Comparison of ENCODE assay signal across 16 cellular contexts in the genomic region with DNA sequence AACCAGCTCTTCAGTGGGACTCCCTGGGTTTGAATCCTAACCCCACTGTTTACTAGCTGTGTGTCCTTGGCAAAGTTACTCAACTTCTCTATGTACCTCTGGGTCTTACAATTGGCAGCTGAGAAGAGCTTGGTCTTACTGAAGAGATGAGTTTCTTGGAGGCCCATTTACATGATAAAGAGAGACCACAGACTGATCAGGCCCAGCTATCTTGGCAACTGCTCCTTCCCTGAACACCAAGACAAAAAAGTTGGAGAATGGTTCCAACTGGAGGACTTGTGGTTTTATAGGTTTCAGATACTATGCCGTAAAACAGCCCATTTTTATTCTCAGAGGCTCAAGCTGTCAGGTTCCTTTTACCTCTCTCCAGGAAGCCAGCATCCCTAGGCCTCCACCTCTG. TPM values are rescaled to one million over a fixed set of nuclear protein-coding genes. Genes with fewer than 3 reads are reported as not detected.
DNase-seq lines count a peak whose midpoint lies in the region; ATAC-seq and TF ChIP-seq lines count a peak whose summit lies in the region.
"Had no signal": no experiment of that assay in that cellular context is flagged by ENCODE, and none has a peak within 500 bp of the region (broad histone marks: within the 10 kb centered on the region; RNA-seq: fewer than 3 reads in every experiment).

No MANE protein-coding gene starts in this region.

- peak; percentile 70 for DNase-seq in astrocyte of the cerebellum (ENCODE audit: low read depth)
- DNase-seq in esophagus muscularis mucosa (ENCODE audit: extremely low spot score) = peak; percentile 72
- peak; percentile 11 to 34 for DNase-seq in vagina (ENCODE audit: extremely low spot score in 2 of 2)
- no peak for DNase-seq in HK-2 (ENCODE audit: unreplicated experiment)
- DNase-seq: Calu3; CD8-positive, alpha-beta T cell; DMS 273 treated with DMSO at 0.1 percent for 48 hours; DMS53; DND-41; EL; H9 had no signal

- TF ChIP-seq POLR2A in esophagus muscularis mucosa (IDR thresholded peaks at IDR 0.05; ENCODE audit: low read depth) (no peak), vagina (IDR thresholded peaks at IDR 0.05) (no peak)

- intact Hi-C loops in esophagus muscularis mucosa (cut with DNase I) = no loop called here
- intact Hi-C loops in vagina (cut with DNase I) = no loop called here

- peak overlapping the region; percentile 65; the same call in 1 of the 2 replicates for H3K4me2 ChIP-seq in KMS-11

- H3K36me3 ChIP-seq in KMS-11 (ENCODE audit: insufficient read depth) = no peaks in the 10 kb centered on the region
- no peaks in the 10 kb centered on the region for H3K36me3 ChIP-seq in esophagus muscularis mucosa
- no peaks in the 10 kb centered on the region for H3K36me3 ChIP-seq in vagina
- H3K36me3 ChIP-seq: BLaER1 treated with 17β-estradiol and CSF1 and Interleukin-3, amounts not matched to agents 10 nM and 100 nM had no signal

- H3K9ac ChIP-seq in KMS-11 = no peak overlapping the region
- H3K9ac ChIP-seq: BLaER1 treated with 17β-estradiol and CSF1 and Interleukin-3, amounts not matched to agents 10 nM and 100 nM had no signal

- no peak for TF ChIP-seq EP300 in esophagus muscularis mucosa (IDR thresholded peaks at IDR 0.05)

- WGBS in esophagus muscularis mucosa = 83% methylated on average over 1 of the region's 1 CpG

- in situ Hi-C loops in astrocyte of the cerebellum (cut with HindIII; ENCODE audit: low sequenced_read_pairs) = no loop called here

- ATAC-seq in GM18517 (IDR thresholded peaks at IDR 0.05; ENCODE audit: unreplicated experiment) = no peak
- ATAC-seq in esophagus mucosa = no peak
- ATAC-seq: CD8-positive, alpha-beta T cell; GM12878 had no signal

- peaks cover 52% of the 10 kb centered on the region for H3K4me1 ChIP-seq in KMS-11 (ENCODE audit: low read depth, poor library complexity, severe bottlenecking)
- H3K4me1 ChIP-seq in esophagus muscularis mucosa = no peaks in the 10 kb centered on the region
- H3K4me1 ChIP-seq in vagina = no peaks in the 10 kb centered on the region

- H3K4me3 ChIP-seq in KMS-11 (IDR thresholded peaks at IDR 0.05; ENCODE audit: insufficient read depth, low read depth, low read length) (no peak overlapping the region), astrocyte of the cerebellum (ENCODE audit: low read depth, low read length) (no peak overlapping the region), esophagus muscularis mucosa (no peak overlapping the region), vagina (no peak overlapping the region)
- H3K4me3 ChIP-seq: BLaER1 treated with 17β-estradiol and CSF1 and Interleukin-3, amounts not matched to agents 10 nM and 100 nM; GM12878 had no signal

- no peaks in the 10 kb centered on the region for H4K20me1 ChIP-seq in KMS-11 (ENCODE audit: insufficient read depth)
- H4K20me1 ChIP-seq: BLaER1 treated with 17β-estradiol and CSF1 and Interleukin-3, amounts not matched to agents 10 nM and 100 nM had no signal

- peak overlapping the region; percentile 18; the same call in 1 of the 2 replicates for H2AFZ ChIP-seq in KMS-11 (ENCODE audit: low read depth)

- no peaks in the 10 kb centered on the region for H3K79me2 ChIP-seq in KMS-11 (ENCODE audit: insufficient read depth, low read depth)

- H3K27ac ChIP-seq in KMS-11 (peak overlapping the region; percentile 68), esophagus muscularis mucosa (replicated peaks in 1 of 4) (no peak overlapping the region), vagina (no peak overlapping the region)
- H3K27ac ChIP-seq: BLaER1 treated with 17β-estradiol and CSF1 and Interleukin-3, amounts not matched to agents 10 nM and 100 nM had no signal

- H3K27me3 ChIP-seq in KMS-11 (ENCODE audit: insufficient read depth, low read depth) (no peaks in the 10 kb centered on the region), esophagus muscularis mucosa (no peaks in the 10 kb centered on the region), vagina (no peaks in the 10 kb centered on the region)
- H3K27me3 ChIP-seq: BLaER1 treated with 17β-estradiol and CSF1 and Interleukin-3, amounts not matched to agents 10 nM and 100 nM had no signal

- TF ChIP-seq CTCF in KMS-11 (conservative IDR thresholded peaks at IDR 0.05; ENCODE audit: low read depth, low read length) = no peak
- no peak for TF ChIP-seq CTCF in astrocyte of the cerebellum (IDR thresholded peaks at IDR 0.05; ENCODE audit: low read depth, low read length, missing control alignments)
- TF ChIP-seq CTCF in esophagus muscularis mucosa (IDR thresholded peaks at IDR 0.05) = no peak
- no peak for TF ChIP-seq CTCF in vagina (IDR thresholded peaks at IDR 0.05)

- peaks cover 0 to 7% (median 0%) of the 10 kb centered on the region in 4 donors for H3K9me3 ChIP-seq in esophagus muscularis mucosa
- H3K9me3 ChIP-seq in vagina = no peaks in the 10 kb centered on the region

RNA-seq across cellular contexts. Expression of gene CNIH3, which starts 24.8 kb away (rescaled TPM):
- total RNA-seq in esophagus muscularis mucosa = 1 to 10 TPM in 2 of 4 donors, under 1 TPM in 2; 0.42 to 2.3 (median 1.3) TPM
- total RNA-seq in vagina = not detected
- total RNA-seq in esophagus mucosa = 2.1 TPM
